11 cellular contexts compared by ENCODE assay signal in genomic region chr13:34416833-34417425, GRCh38.
DNase-seq lines count a peak whose midpoint lies in the region; ATAC-seq and TF ChIP-seq lines count a peak whose summit lies in the region.
"Had no signal": no experiment of that assay in that cellular context is flagged by ENCODE, and none has a peak within 500 bp of the region (broad histone marks: within the 10 kb centered on the region; RNA-seq: fewer than 3 reads in every experiment).

No MANE protein-coding gene starts in this region.

- H3K4me3 ChIP-seq in foreskin fibroblast (ENCODE audit: low read depth in 1 of 2, low read length in 2 of 2) (no peak overlapping the region), smooth muscle cell (no peak overlapping the region)

- ATAC-seq in GM21529 (IDR thresholded peaks at IDR 0.05; ENCODE audit: unreplicated experiment) (no peak), HG03520 (IDR thresholded peaks at IDR 0.05; ENCODE audit: unreplicated experiment) (no peak)

- no peaks in the 10 kb centered on the region for H4K20me1 ChIP-seq in smooth muscle cell (ENCODE audit: low read depth)

- no peaks in the 10 kb centered on the region for H3K27me3 ChIP-seq in smooth muscle cell (ENCODE audit: low read depth)

- no peaks in the 10 kb centered on the region for H3K36me3 ChIP-seq in smooth muscle cell (ENCODE audit: low read depth)

- H3F3A ChIP-seq in smooth muscle cell (ENCODE audit: low read depth): no peaks in the 10 kb centered on the region

- no peak overlapping the region for H3K4me2 ChIP-seq in smooth muscle cell

- H3K27ac ChIP-seq in smooth muscle cell (ENCODE audit: low read depth): no peak overlapping the region
- H3K27ac ChIP-seq: parathyroid adenoma had no signal

- H3K79me2 ChIP-seq in smooth muscle cell (ENCODE audit: low read depth): no peaks in the 10 kb centered on the region
- H3K79me2 ChIP-seq: parathyroid adenoma had no signal

- DNase-seq in EL (peak; percentile 27), NCI-H446 treated with DMSO at 0.1 percent for 48 hours (lab: John Stamatoyannopoulos, UW) (peak; percentile 89), foreskin fibroblast (peak; percentile 64 to 94), putamen (ENCODE audit: low spot score) (peak; percentile 60), smooth muscle cell (lab: John Stamatoyannopoulos, UW; ENCODE audit: unreplicated experiment) (no peak), SKM-1 treated with dmso at 0.1 percent for 144 hours (lab: John Stamatoyannopoulos, UW; ENCODE audit: unreplicated experiment) (no peak)
- DNase-seq: activated CD4-positive, alpha-beta T cell treated with anti-CD3 and anti-CD28 coated beads, Interleukin-2, amount 50 U/mL, for 1 hour; activated naive CD4-positive, alpha-beta T cell had no signal

- H3K9ac ChIP-seq in smooth muscle cell (ENCODE audit: low read depth): no peak overlapping the region
- H3K9ac ChIP-seq: parathyroid adenoma had no signal

- no peaks in the 10 kb centered on the region for H3K4me1 ChIP-seq in smooth muscle cell (ENCODE audit: low read depth)
- H3K4me1 ChIP-seq: parathyroid adenoma had no signal

- no peak overlapping the region for H2AFZ ChIP-seq in smooth muscle cell (ENCODE audit: low read depth)
- H2AFZ ChIP-seq: parathyroid adenoma had no signal

- 58% methylated on average over 5 of the region's 5 CpGs for WGBS in smooth muscle cell (ENCODE audit: low lambda C conversion rate)

- H3K9me3 ChIP-seq in smooth muscle cell (replicated peaks; ENCODE audit: low read depth): no peaks in the 10 kb centered on the region

- no peak for TF ChIP-seq CTCF in foreskin fibroblast (IDR thresholded peaks at IDR 0.05; ENCODE audit: low read depth, low read length)
- no peak for TF ChIP-seq CTCF in smooth muscle cell (IDR thresholded peaks at IDR 0.05; ENCODE audit: borderline replicate concordance, insufficient read depth, poor library complexity, severe bottlenecking)

Comparison
In these comparisons a context has a peak if more than half of its experiments do, and no peak if none do; other contexts are left out.
1. DNase-seq: peak in EL (single experiment), NCI-H446 treated with DMSO at 0.1 percent for 48 hours (single experiment), foreskin fibroblast (2 of 2) and putamen (single experiment); none in smooth muscle cell (single experiment) and SKM-1 treated with dmso at 0.1 percent for 144 hours (single experiment).